Comparison of ENCODE assay signal across 19 cellular contexts in genomic region chr1:109757936-109758786, GRCh38. TPM values are rescaled to one million over a fixed set of nuclear protein-coding genes. Genes with fewer than 3 reads are reported as not detected.
"Had no signal": no experiment of that assay in that cellular context is flagged by ENCODE, and none has a peak within 500 bp of the region (broad histone marks: within the 10 kb centered on the region; RNA-seq: fewer than 3 reads in every experiment).

No MANE protein-coding gene starts in this region.

- H3K36me3 ChIP-seq: breast epithelium, esophagus squamous epithelium, pancreas, SJCRH30 had no signal

- H3K4me1 Mint-ChIP-seq: memory B cell had no signal

- DNase-seq: activated CD4-positive, alpha-beta T cell treated with anti-CD3 and anti-CD28 coated beads, Interleukin-2, amount 50 U/mL, for 48 hours; anterior cingulate cortex; esophagus squamous epithelium; foreskin fibroblast; left colon; nephron progenitor cell; retina; SJCRH30; substantia nigra had no signal

- H3K27ac Mint-ChIP-seq: activated naive CD4-positive, alpha-beta T cell treated with anti-CD3 and anti-CD28 coated beads, Interleukin-2, amount 50 U/mL, for 72 hours; activated T-helper 2 cell treated with anti-CD3 and anti-CD28 coated beads, Interferon-gamma antibody, Interleukin-2, Interleukin-4, amounts not matched to agents 10 μg/mL and 5 μg/mL and 100 μg/mL, durations not matched to agents 14 hours and 24 hours and 36 hours; memory B cell; nephron progenitor cell; stimulated activated effector memory CD8-positive, alpha-beta T cell treated with anti-CD3 and anti-CD28 coated beads, Interleukin-12 subunit alpha, Interleukin-12 subunit beta, amount 100 ng/mL, for 72 hours had no signal

- H3K4me3 Mint-ChIP-seq: memory B cell; nephron progenitor cell; stimulated activated effector memory CD8-positive, alpha-beta T cell treated with anti-CD3 and anti-CD28 coated beads, Interleukin-12 subunit alpha, Interleukin-12 subunit beta, amount 100 ng/mL, for 72 hours had no signal

- H3K4me1 ChIP-seq: breast epithelium, pancreas, SJCRH30 had no signal

- H3K36me3 Mint-ChIP-seq: activated naive CD4-positive, alpha-beta T cell treated with anti-CD3 and anti-CD28 coated beads, Interleukin-2, amount 50 U/mL, for 72 hours; memory B cell; stimulated activated effector memory CD8-positive, alpha-beta T cell treated with anti-CD3 and anti-CD28 coated beads, Interleukin-12 subunit alpha, Interleukin-12 subunit beta, amount 100 ng/mL, for 72 hours had no signal

- H3K27me3 ChIP-seq: breast epithelium, esophagus squamous epithelium, pancreas had no signal

- H3K9me3 ChIP-seq: breast epithelium, esophagus squamous epithelium, pancreas, SJCRH30 had no signal

- H3K27ac ChIP-seq: breast epithelium, esophagus squamous epithelium, pancreas, SJCRH30, skin epidermis had no signal

- H3K4me3 ChIP-seq: breast epithelium, esophagus squamous epithelium, pancreas, SJCRH30, skin epidermis had no signal

- H3K9me3 Mint-ChIP-seq: activated naive CD4-positive, alpha-beta T cell treated with anti-CD3 and anti-CD28 coated beads, Interleukin-2, amount 50 U/mL, for 72 hours; activated T-helper 2 cell treated with anti-CD3 and anti-CD28 coated beads, Interferon-gamma antibody, Interleukin-2, Interleukin-4, amounts not matched to agents 10 μg/mL and 5 μg/mL and 100 μg/mL, durations not matched to agents 14 hours and 24 hours and 36 hours; memory B cell; nephron progenitor cell; stimulated activated effector memory CD8-positive, alpha-beta T cell treated with anti-CD3 and anti-CD28 coated beads, Interleukin-12 subunit alpha, Interleukin-12 subunit beta, amount 100 ng/mL, for 72 hours had no signal

- ATAC-seq: activated naive CD4-positive, alpha-beta T cell treated with anti-CD3 and anti-CD28 coated beads, Interleukin-2, amount 50 U/mL, for 72 hours; left colon; pancreas; stimulated activated effector memory CD8-positive, alpha-beta T cell treated with anti-CD3 and anti-CD28 coated beads, Interleukin-12 subunit alpha, Interleukin-12 subunit beta, amount 100 ng/mL, for 72 hours had no signal

RNA-seq across cellular contexts. Expression of gene EPS8L3, which starts 5.6 kb away (rescaled TPM):
- total RNA-seq: activated naive CD4-positive, alpha-beta T cell treated with anti-CD3 and anti-CD28 coated beads, Interleukin-2, amount 50 U/mL, for 72 hours; activated T-helper 2 cell treated with anti-CD3 and anti-CD28 coated beads, Interferon-gamma antibody, Interleukin-2, Interleukin-4, amounts not matched to agents 10 μg/mL and 5 μg/mL and 100 μg/mL, durations not matched to agents 14 hours and 24 hours and 36 hours; chondrocyte; SJCRH30; T-helper 2 cell treated with Interferon-gamma antibody and Interleukin-4, amounts not matched to agents 100 ng/mL and 5 ng/mL, for 36 hours; urinary bladder had no signal

RNA-seq across cellular contexts. Expression of gene GSTM5, which starts 46.1 kb away (rescaled TPM):
- total RNA-seq: chondrocyte had no signal
